ENCODE assay signal across 8 cellular contexts in the genomic region with DNA sequence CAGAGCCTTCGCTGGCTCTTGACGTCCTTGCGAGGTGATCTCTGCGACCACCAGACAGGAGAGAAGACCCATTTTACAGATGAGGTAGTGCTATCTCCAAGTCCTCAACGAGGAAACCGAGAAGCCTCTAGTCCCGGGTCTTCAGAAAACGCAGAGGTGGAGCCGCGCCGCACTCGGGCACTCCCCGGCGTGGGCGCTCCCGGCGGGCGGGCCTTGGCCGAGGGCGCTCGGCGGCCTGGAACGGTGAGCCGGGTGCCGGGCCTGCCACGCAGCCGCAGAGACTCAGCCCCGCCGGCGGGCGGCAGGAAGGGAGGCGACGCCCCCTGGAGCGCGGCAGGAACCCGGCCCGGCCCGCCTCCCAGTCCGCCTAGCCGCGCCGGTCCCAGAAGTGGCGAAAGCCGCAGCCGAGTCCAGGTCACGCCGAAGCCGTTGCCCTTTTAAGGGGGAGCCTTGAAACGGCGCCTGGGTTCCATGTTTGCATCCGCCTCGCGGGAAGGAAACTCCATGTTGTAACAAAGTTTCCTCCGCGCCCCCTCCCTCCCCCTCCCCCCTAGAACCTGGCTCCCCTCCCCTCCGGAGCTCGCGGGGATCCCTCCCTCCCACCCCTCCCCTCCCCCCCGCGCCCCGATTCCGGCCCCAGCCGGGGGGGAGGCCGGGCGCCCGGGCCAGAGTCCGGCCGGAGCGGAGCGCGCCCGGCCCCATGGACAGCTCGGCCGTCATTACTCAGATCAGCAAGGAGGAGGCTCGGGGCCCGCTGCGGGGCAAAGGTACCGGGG. TPM values are rescaled to one million over a fixed set of nuclear protein-coding genes. Genes with fewer than 3 reads are reported as not detected.
DNase-seq lines count a peak whose midpoint lies in the region; ATAC-seq, FAIRE-seq and TF ChIP-seq lines count a peak whose summit lies in the region.

TSS of gene CTDSP1 (plus strand) at position 478 of the 776 bp plus-strand sequence. CDS start at position 701, 223 bp downstream.

- H3K9ac ChIP-seq in keratinocyte (ENCODE audit: control insufficient read depth, extremely low read depth, insufficient read depth, low read length) = peak within 1 kb of the TSS; percentile 86

- FAIRE-seq in keratinocyte (lab: Jason Lieb, UNC) = no peak

- H3K27me3 ChIP-seq in keratinocyte (ENCODE audit: control insufficient read depth, extremely low read depth, insufficient read depth, low read length) = no peaks in the 10 kb centered on the region

- H3K79me2 ChIP-seq in keratinocyte (ENCODE audit: control insufficient read depth, insufficient read depth, low read length) = peaks cover 26% of the 10 kb centered on the region

- peak within 1 kb of the TSS; percentile 33 for H2AFZ ChIP-seq in keratinocyte (ENCODE audit: control insufficient read depth, low read length)

- no peaks in the 10 kb centered on the region for H3K9me1 ChIP-seq in keratinocyte (ENCODE audit: control insufficient read depth, extremely low read depth, insufficient read depth, low read length)

- peaks cover 26% of the 10 kb centered on the region for H3K4me1 ChIP-seq in keratinocyte (ENCODE audit: control insufficient read depth, extremely low read depth, insufficient read depth, low read length)

- DNase-seq in AG08395 (ENCODE audit: low spot score) (peak; percentile 95), NCI-H446 treated with DMSO at 0.1 percent for 48 hours (lab: John Stamatoyannopoulos, UW) (peak; percentile 75), cerebellar cortex (ENCODE audit: low spot score) (peak; percentile 93), keratinocyte (ENCODE audit: low read depth, low spot score) (no peak)
- peak; percentile 79 for DNase-seq in activated CD4-positive, CD25-positive, alpha-beta regulatory T cell treated with anti-CD3 and anti-CD28 coated beads, Interleukin-2, amount 50 U/mL, for 72 hours
- peak; percentile 78 to 86 for DNase-seq in stimulated activated CD4-positive, alpha-beta T cell treated with anti-CD3 and anti-CD28 coated beads, Interleukin-15, amount 100 ng/mL, for 1 hour (ENCODE audit: low read depth in 1 of 2, low spot score in 1 of 2)

- H4K20me1 ChIP-seq in keratinocyte (ENCODE audit: control insufficient read depth, extremely low read depth, insufficient read depth, low read length) = no peaks in the 10 kb centered on the region

- ATAC-seq in GM19023 (IDR thresholded peaks at IDR 0.05; ENCODE audit: unreplicated experiment) (peak; percentile 37), HG03196 (IDR thresholded peaks at IDR 0.05; ENCODE audit: unreplicated experiment) (peak; percentile 34)

- dilution Hi-C loops in keratinocyte (cut with MboI; ENCODE audit: extremely low pct_ligation_motif_present, low sequenced_read_pairs) = no loop called here

- H3K9me3 ChIP-seq in keratinocyte (ENCODE audit: control insufficient read depth, low read depth, low read length) = no peaks in the 10 kb centered on the region

- no peak for TF ChIP-seq CTCF in keratinocyte (optimal IDR thresholded peaks at IDR 0.05 in 1 of 3, IDR thresholded peaks at IDR 0.05 in 1 of 3, conservative IDR thresholded peaks at IDR 0.05 in 1 of 3; ENCODE audit: extremely low read depth in 1 of 3, insufficient read depth in 2 of 3, low read length in 3 of 3)

- H3K27ac ChIP-seq in keratinocyte (ENCODE audit: control insufficient read depth, insufficient read depth, low read length) = peak within 1 kb of the TSS; percentile 84

- H3K36me3 ChIP-seq in keratinocyte (ENCODE audit: control insufficient read depth in 2 of 2, extremely low read depth in 1 of 2, insufficient read depth in 2 of 2, low read length in 2 of 2) = peaks cover 6 to 10% of the 10 kb centered on the region in 2 experiments

- peak within 1 kb of the TSS; percentile 90 for H3K4me2 ChIP-seq in keratinocyte (ENCODE audit: control insufficient read depth, extremely low read depth, insufficient read depth, low read depth, low read length)

- H3K4me3 ChIP-seq in keratinocyte (ENCODE audit: control insufficient read depth in 2 of 3, extremely low read depth in 1 of 3, insufficient read depth in 2 of 3, low read depth in 1 of 3, low read length in 3 of 3) = peak within 1 kb of the TSS; percentile 81 to 95 (median 82)

RNA-seq across cellular contexts. Expression of gene CTDSP1, which starts in this region (rescaled TPM):
- polyA plus RNA-seq in keratinocyte = 38.7 to 47.1 TPM (median 46.4 TPM) in 3 replicates
- polyA plus RNA-seq in keratinocyte (2011; ENCODE audit: low read depth) = 2.1 TPM
- 32.1 and 48.6 TPM in 2 replicates for polyA plus RNA-seq in keratinocyte (2011; cell fraction: cytosol; rRNA removed)
- polyA plus RNA-seq in keratinocyte (2011; cell fraction: nucleus; rRNA removed) = 47.4 and 62.3 TPM in 2 replicates
- polyA plus RNA-seq in keratinocyte (2012; ENCODE audit: low replicate concordance) = 27.5 and 40.3 TPM in 2 replicates
- polyA minus RNA-seq in keratinocyte = 54.2 to 141 TPM (median 62.4 TPM) in 3 replicates
- polyA minus RNA-seq in keratinocyte (2011; cell fraction: cytosol; rRNA and poly(A)+ RNA removed) = 56.6 TPM
- polyA minus RNA-seq in keratinocyte (2011; cell fraction: nucleus; rRNA and poly(A)+ RNA removed) = 23.5 and 24.3 TPM in 2 replicates
